ENCODE assay signal across 1 cellular context in genomic region chr4:17336524-17336941, GRCh38.
TF ChIP-seq lines count a peak whose summit lies in the region.

No MANE protein-coding gene starts in this region.

TF ChIP-seq in HCT116, 20 proteins besides CTCF, POLR2A, EP300 and RAD21 (continued from another document):
- peak; percentile 38 for TF ChIP-seq SRF (IDR thresholded peaks at IDR 0.05; ENCODE audit: low read depth)
- peak; percentile 92 for TF ChIP-seq JUND (IDR thresholded peaks at IDR 0.05)
- peak; percentile 46; the same call in 1 of the 2 replicates for TF ChIP-seq POLR2AphosphoS5 (IDR thresholded peaks at IDR 0.05; ENCODE audit: low read depth, low read length)
- peak; percentile 76 for TF ChIP-seq SIN3A (IDR thresholded peaks at IDR 0.05; ENCODE audit: low read depth)
- no peak for TF ChIP-seq EZH2phosphoT487 (IDR thresholded peaks at IDR 0.05; ENCODE audit: borderline replicate concordance)
- peak; percentile 88 for TF ChIP-seq CEBPB (IDR thresholded peaks at IDR 0.05; ENCODE audit: low read depth)
- TF ChIP-seq SP1 (IDR thresholded peaks at IDR 0.05; ENCODE audit: low read depth) = peak; percentile 94
- TF ChIP-seq ELF1 (IDR thresholded peaks at IDR 0.05; ENCODE audit: borderline replicate concordance, low read depth) = no peak
- TF ChIP-seq FOSL1 (IDR thresholded peaks at IDR 0.05; ENCODE audit: low read depth) = peak; percentile 95
